Comparison of ENCODE assay signal across 8 cellular contexts in the genomic region with DNA sequence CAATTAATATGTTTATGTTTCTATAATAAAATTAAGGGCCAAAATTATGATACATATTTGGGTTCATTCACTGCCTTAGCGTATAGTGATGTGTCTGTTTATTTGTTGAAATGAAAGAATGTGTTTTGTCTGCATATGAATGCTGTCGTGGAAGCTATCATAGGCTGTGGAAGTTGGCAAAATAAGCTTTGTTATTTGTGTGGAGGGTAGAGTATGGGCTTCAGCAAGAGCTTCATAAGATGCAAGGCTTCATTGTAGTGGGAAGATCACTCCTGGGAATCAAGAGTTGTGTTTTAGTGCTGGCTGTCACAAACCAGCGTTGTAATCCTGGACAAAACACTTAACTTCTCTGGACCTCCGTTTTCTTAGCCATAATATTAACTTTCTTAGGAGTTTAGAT. TPM values are rescaled to one million over a fixed set of nuclear protein-coding genes. Genes with fewer than 3 reads are reported as not detected.
A peak's percentile ranks its signal among the peaks of the same experiment; 100 is the strongest.
DNase-seq lines count a peak whose midpoint lies in the region; ATAC-seq, FAIRE-seq and TF ChIP-seq lines count a peak whose summit lies in the region.

No MANE protein-coding gene starts in this region.

- peak overlapping the region; percentile 81 for H3K4me3 ChIP-seq in AG09309 (ENCODE audit: control insufficient read depth, low read depth, low read length)
- peak overlapping the region; percentile 49 for H3K4me3 ChIP-seq in HUES6 (ENCODE audit: low read depth, low read length)
- peak overlapping the region; percentile 64 to 72 for H3K4me3 ChIP-seq in cardiac fibroblast (replicated peaks in 1 of 2; ENCODE audit: low read depth in 2 of 2, low read length in 2 of 2)
- peak overlapping the region; percentile 93 to 99 for H3K4me3 ChIP-seq in muscle layer of duodenum (ENCODE audit: low read depth in 1 of 2, low read length in 2 of 2)

- no peak for FAIRE-seq in D721Med (lab: Jason Lieb, UNC)

- TF ChIP-seq CTCF in AG09309 (IDR thresholded peaks at IDR 0.05; ENCODE audit: control insufficient read depth, insufficient read depth, low read depth, low read length, missing control alignments) = no peak
- no peak for TF ChIP-seq CTCF in cardiac fibroblast (IDR thresholded peaks at IDR 0.05; ENCODE audit: low read depth, low read length)
- TF ChIP-seq CTCF in D721Med (IDR thresholded peaks at IDR 0.05; ENCODE audit: insufficient read depth, missing control alignments) = no peak

- H3K27me3 ChIP-seq in HUES6 (ENCODE audit: control insufficient read depth, insufficient read depth, low read length) (no peaks in the 10 kb centered on the region), muscle layer of duodenum (ENCODE audit: low read depth, low read length) (no peaks in the 10 kb centered on the region)

- H3K9ac ChIP-seq in HUES6 (ENCODE audit: low read length) = no peak overlapping the region

- ATAC-seq in HG03378 (IDR thresholded peaks at IDR 0.05; ENCODE audit: unreplicated experiment) = no peak

- H3K9me3 ChIP-seq in HUES6 (ENCODE audit: control insufficient read depth, insufficient read depth, low read depth, low read length) = no peaks in the 10 kb centered on the region
- no peaks in the 10 kb centered on the region for H3K9me3 ChIP-seq in muscle layer of duodenum (ENCODE audit: control insufficient read depth in 1 of 2, low read length in 2 of 2)

- H3K4me1 ChIP-seq in HUES6 (ENCODE audit: control insufficient read depth, insufficient read depth, low read length) = peaks cover 10% of the 10 kb centered on the region
- H3K4me1 ChIP-seq in muscle layer of duodenum (ENCODE audit: control insufficient read depth in 1 of 2, insufficient read depth in 2 of 2, low read length in 2 of 2) = peaks cover 6 to 15% of the 10 kb centered on the region in 2 donors

- H3K36me3 ChIP-seq in HUES6 (ENCODE audit: control insufficient read depth, insufficient read depth, low read length) (no peaks in the 10 kb centered on the region), muscle layer of duodenum (ENCODE audit: control insufficient read depth in 1 of 2, insufficient read depth in 2 of 2, low read length in 2 of 2) (no peaks in the 10 kb centered on the region)

- no peak for DNase-seq in AG09309 (ENCODE audit: low read depth)
- DNase-seq in cardiac fibroblast (ENCODE audit: low read depth in 2 of 2) = peak; percentile 18 to 20
- no peak for DNase-seq in D721Med (ENCODE audit: insufficient read length, low spot score)
- DNase-seq in SK-N-DZ (ENCODE audit: low spot score) = no peak
- DNase-seq in activated gamma-delta T cell (lab: John Stamatoyannopoulos, UW) = no peak

- no peak overlapping the region for H3K27ac ChIP-seq in HUES6 (ENCODE audit: low read depth, low read length)
- peak overlapping the region; percentile 52 for H3K27ac ChIP-seq in muscle layer of duodenum (ENCODE audit: low read length)

RNA-seq across cellular contexts. Expression of a gene that starts 2.5 kb away (rescaled TPM):
- 10.9 and 11.9 TPM in 2 replicates for polyA plus RNA-seq in SK-N-DZ (2014; cell fraction: cytosol; rRNA removed)
- 9.0 and 9.7 TPM in 2 replicates for polyA plus RNA-seq in SK-N-DZ (2014; cell fraction: nucleus; rRNA removed)

RNA-seq across cellular contexts. Expression of a gene that starts 51.5 kb away (rescaled TPM):
- polyA plus RNA-seq in SK-N-DZ (2014; cell fraction: cytosol; rRNA removed) = 29.5 and 33.0 TPM in 2 replicates
- polyA plus RNA-seq in SK-N-DZ (2014; cell fraction: nucleus; rRNA removed) = 17.1 and 20.1 TPM in 2 replicates

Comparison
In these comparisons a context has a peak if more than half of its experiments do, and no peak if none do; other contexts are left out.
1. DNase-seq: peak in cardiac fibroblast (2 of 2); none in AG09309 (single experiment), D721Med (single experiment), SK-N-DZ (single experiment) and activated gamma-delta T cell (single experiment).
2. Peak in every context shown above with its lines, with median percentiles within 50 percentile points of each other: H3K4me3 ChIP-seq.